In the genomic region with DNA sequence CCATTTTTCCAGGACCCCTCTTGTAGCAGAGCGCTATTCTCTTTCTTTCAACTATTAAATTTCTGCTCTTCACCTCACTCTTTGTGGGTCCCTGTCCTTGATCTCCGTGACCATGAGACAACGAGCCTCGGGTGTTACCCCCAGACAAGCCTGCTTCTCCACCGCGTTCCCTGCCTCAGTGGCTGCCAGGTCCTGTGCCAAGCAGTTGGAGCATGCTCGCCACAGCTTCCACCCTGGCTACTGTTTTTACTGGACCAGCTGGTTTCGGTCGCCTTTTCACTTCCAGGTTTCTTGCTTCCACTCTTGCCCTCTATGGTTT, we compare ENCODE assay signal across 2 cellular contexts.
TF ChIP-seq lines count a peak whose summit lies in the region.

No MANE protein-coding gene starts in this region.

TF ChIP-seq in GM23338, 12 proteins besides CTCF, POLR2A, EP300 and RAD21 (continues in another document):
- TF ChIP-seq STAT1 (IDR thresholded peaks at IDR 0.05; ENCODE audit: unreplicated experiment) (no peak), CREB1 (CRISPR knock-in tag; IDR thresholded peaks at IDR 0.05; ENCODE audit: low read depth) (no peak), POLR2AphosphoS5 (IDR thresholded peaks at IDR 0.05; ENCODE audit: low read depth) (no peak), EZH2phosphoT487 (IDR thresholded peaks at IDR 0.05; ENCODE audit: unreplicated experiment) (no peak), JUNB (IDR thresholded peaks at IDR 0.05; ENCODE audit: unreplicated experiment) (no peak), ZNF331 (CRISPR knock-in tag; IDR thresholded peaks at IDR 0.05; ENCODE audit: low read depth) (no peak), NANOG (IDR thresholded peaks at IDR 0.05; ENCODE audit: borderline replicate concordance) (no peak), EZH2 (IDR thresholded peaks at IDR 0.05; ENCODE audit: low read depth, unreplicated experiment) (no peak)
- TF ChIP-seq, protein P1, sequence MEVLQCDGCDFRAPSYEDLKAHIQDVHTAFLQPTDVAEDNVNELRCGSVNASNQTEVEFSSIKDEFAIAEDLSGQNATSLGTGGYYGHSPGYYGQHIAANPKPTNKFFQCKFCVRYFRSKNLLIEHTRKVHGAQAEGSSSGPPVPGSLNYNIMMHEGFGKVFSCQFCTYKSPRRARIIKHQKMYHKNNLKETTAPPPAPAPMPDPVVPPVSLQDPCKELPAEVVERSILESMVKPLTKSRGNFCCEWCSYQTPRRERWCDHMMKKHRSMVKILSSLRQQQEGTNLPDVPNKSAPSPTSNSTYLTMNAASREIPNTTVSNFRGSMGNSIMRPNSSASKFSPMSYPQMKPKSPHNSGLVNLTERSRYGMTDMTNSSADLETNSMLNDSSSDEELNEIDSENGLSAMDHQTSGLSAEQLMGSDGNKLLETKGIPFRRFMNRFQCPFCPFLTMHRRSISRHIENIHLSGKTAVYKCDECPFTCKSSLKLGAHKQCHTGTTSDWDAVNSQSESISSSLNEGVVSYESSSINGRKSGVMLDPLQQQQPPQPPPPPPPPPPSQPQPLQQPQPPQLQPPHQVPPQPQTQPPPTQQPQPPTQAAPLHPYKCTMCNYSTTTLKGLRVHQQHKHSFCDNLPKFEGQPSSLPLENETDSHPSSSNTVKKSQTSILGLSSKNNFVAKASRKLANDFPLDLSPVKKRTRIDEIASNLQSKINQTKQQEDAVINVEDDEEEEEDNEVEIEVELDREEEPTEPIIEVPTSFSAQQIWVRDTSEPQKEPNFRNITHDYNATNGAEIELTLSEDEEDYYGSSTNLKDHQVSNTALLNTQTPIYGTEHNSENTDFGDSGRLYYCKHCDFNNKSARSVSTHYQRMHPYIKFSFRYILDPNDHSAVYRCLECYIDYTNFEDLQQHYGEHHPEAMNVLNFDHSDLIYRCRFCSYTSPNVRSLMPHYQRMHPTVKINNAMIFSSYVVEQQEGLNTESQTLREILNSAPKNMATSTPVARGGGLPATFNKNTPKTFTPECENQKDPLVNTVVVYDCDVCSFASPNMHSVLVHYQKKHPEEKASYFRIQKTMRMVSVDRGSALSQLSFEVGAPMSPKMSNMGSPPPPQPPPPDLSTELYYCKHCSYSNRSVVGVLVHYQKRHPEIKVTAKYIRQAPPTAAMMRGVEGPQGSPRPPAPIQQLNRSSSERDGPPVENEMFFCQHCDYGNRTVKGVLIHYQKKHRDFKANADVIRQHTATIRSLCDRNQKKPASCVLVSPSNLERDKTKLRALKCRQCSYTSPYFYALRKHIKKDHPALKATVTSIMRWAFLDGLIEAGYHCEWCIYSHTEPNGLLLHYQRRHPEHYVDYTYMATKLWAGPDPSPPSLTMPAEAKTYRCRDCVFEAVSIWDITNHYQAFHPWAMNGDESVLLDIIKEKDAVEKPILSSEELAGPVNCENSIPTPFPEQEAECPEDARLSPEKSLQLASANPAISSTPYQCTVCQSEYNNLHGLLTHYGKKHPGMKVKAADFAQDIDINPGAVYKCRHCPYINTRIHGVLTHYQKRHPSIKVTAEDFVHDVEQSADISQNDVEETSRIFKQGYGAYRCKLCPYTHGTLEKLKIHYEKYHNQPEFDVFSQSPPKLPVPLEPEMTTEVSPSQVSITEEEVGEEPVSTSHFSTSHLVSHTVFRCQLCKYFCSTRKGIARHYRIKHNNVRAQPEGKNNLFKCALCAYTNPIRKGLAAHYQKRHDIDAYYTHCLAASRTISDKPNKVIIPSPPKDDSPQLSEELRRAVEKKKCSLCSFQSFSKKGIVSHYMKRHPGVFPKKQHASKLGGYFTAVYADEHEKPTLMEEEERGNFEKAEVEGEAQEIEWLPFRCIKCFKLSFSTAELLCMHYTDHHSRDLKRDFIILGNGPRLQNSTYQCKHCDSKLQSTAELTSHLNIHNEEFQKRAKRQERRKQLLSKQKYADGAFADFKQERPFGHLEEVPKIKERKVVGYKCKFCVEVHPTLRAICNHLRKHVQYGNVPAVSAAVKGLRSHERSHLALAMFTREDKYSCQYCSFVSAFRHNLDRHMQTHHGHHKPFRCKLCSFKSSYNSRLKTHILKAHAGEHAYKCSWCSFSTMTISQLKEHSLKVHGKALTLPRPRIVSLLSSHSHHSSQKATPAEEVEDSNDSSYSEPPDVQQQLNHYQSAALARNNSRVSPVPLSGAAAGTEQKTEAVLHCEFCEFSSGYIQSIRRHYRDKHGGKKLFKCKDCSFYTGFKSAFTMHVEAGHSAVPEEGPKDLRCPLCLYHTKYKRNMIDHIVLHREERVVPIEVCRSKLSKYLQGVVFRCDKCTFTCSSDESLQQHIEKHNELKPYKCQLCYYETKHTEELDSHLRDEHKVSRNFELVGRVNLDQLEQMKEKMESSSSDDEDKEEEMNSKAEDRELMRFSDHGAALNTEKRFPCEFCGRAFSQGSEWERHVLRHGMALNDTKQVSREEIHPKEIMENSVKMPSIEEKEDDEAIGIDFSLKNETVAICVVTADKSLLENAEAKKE (CRISPR knock-in tag; IDR thresholded peaks at IDR 0.05), result no peak
- TF ChIP-seq, protein P2, sequence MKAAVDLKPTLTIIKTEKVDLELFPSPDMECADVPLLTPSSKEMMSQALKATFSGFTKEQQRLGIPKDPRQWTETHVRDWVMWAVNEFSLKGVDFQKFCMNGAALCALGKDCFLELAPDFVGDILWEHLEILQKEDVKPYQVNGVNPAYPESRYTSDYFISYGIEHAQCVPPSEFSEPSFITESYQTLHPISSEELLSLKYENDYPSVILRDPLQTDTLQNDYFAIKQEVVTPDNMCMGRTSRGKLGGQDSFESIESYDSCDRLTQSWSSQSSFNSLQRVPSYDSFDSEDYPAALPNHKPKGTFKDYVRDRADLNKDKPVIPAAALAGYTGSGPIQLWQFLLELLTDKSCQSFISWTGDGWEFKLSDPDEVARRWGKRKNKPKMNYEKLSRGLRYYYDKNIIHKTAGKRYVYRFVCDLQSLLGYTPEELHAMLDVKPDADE (IDR thresholded peaks at IDR 0.05), result no peak
- TF ChIP-seq, protein P3, sequence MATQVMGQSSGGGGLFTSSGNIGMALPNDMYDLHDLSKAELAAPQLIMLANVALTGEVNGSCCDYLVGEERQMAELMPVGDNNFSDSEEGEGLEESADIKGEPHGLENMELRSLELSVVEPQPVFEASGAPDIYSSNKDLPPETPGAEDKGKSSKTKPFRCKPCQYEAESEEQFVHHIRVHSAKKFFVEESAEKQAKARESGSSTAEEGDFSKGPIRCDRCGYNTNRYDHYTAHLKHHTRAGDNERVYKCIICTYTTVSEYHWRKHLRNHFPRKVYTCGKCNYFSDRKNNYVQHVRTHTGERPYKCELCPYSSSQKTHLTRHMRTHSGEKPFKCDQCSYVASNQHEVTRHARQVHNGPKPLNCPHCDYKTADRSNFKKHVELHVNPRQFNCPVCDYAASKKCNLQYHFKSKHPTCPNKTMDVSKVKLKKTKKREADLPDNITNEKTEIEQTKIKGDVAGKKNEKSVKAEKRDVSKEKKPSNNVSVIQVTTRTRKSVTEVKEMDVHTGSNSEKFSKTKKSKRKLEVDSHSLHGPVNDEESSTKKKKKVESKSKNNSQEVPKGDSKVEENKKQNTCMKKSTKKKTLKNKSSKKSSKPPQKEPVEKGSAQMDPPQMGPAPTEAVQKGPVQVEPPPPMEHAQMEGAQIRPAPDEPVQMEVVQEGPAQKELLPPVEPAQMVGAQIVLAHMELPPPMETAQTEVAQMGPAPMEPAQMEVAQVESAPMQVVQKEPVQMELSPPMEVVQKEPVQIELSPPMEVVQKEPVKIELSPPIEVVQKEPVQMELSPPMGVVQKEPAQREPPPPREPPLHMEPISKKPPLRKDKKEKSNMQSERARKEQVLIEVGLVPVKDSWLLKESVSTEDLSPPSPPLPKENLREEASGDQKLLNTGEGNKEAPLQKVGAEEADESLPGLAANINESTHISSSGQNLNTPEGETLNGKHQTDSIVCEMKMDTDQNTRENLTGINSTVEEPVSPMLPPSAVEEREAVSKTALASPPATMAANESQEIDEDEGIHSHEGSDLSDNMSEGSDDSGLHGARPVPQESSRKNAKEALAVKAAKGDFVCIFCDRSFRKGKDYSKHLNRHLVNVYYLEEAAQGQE (IDR thresholded peaks at IDR 0.05; ENCODE audit: unreplicated experiment), result no peak

TF ChIP-seq in K562, 482 proteins besides CTCF, POLR2A, EP300 and RAD21:
- no peak for TF ChIP-seq C11orf30 (IDR thresholded peaks at IDR 0.05; ENCODE audit: low read depth)
- no peak for TF ChIP-seq PHTF2 (CRISPR knock-in tag; IDR thresholded peaks at IDR 0.05)
- TF ChIP-seq TEAD4 (IDR thresholded peaks at IDR 0.05; ENCODE audit: low read length), result no peak
- no peak for TF ChIP-seq TEAD4 (CRISPR knock-in tag; IDR thresholded peaks at IDR 0.05; ENCODE audit: borderline replicate concordance)
- TF ChIP-seq, protein P4, sequence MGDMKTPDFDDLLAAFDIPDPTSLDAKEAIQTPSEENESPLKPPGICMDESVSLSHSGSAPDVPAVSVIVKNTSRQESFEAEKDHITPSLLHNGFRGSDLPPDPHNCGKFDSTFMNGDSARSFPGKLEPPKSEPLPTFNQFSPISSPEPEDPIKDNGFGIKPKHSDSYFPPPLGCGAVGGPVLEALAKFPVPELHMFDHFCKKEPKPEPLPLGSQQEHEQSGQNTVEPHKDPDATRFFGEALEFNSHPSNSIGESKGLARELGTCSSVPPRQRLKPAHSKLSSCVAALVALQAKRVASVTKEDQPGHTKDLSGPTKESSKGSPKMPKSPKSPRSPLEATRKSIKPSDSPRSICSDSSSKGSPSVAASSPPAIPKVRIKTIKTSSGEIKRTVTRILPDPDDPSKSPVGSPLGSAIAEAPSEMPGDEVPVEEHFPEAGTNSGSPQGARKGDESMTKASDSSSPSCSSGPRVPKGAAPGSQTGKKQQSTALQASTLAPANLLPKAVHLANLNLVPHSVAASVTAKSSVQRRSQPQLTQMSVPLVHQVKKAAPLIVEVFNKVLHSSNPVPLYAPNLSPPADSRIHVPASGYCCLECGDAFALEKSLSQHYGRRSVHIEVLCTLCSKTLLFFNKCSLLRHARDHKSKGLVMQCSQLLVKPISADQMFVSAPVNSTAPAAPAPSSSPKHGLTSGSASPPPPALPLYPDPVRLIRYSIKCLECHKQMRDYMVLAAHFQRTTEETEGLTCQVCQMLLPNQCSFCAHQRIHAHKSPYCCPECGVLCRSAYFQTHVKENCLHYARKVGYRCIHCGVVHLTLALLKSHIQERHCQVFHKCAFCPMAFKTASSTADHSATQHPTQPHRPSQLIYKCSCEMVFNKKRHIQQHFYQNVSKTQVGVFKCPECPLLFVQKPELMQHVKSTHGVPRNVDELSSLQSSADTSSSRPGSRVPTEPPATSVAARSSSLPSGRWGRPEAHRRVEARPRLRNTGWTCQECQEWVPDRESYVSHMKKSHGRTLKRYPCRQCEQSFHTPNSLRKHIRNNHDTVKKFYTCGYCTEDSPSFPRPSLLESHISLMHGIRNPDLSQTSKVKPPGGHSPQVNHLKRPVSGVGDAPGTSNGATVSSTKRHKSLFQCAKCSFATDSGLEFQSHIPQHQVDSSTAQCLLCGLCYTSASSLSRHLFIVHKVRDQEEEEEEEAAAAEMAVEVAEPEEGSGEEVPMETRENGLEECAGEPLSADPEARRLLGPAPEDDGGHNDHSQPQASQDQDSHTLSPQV (IDR thresholded peaks at IDR 0.05), result 0 out of 2 replicates have a peak, but pooled peaks have one; percentile 0
- TF ChIP-seq ZC3H4 (CRISPR knock-in tag; IDR thresholded peaks at IDR 0.05; ENCODE audit: borderline replicate concordance), result peak; percentile 11; the same call in 1 of the 2 replicates
- TF ChIP-seq, protein P5, sequence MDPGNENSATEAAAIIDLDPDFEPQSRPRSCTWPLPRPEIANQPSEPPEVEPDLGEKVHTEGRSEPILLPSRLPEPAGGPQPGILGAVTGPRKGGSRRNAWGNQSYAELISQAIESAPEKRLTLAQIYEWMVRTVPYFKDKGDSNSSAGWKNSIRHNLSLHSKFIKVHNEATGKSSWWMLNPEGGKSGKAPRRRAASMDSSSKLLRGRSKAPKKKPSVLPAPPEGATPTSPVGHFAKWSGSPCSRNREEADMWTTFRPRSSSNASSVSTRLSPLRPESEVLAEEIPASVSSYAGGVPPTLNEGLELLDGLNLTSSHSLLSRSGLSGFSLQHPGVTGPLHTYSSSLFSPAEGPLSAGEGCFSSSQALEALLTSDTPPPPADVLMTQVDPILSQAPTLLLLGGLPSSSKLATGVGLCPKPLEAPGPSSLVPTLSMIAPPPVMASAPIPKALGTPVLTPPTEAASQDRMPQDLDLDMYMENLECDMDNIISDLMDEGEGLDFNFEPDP (CRISPR knock-in tag; IDR thresholded peaks at IDR 0.05), result no peak
- TF ChIP-seq POLR2G (IDR thresholded peaks at IDR 0.05; ENCODE audit: low read depth, low read length), result 0 out of 2 replicates have a peak, but pooled peaks have one; percentile 35
- TF ChIP-seq, protein P6, sequence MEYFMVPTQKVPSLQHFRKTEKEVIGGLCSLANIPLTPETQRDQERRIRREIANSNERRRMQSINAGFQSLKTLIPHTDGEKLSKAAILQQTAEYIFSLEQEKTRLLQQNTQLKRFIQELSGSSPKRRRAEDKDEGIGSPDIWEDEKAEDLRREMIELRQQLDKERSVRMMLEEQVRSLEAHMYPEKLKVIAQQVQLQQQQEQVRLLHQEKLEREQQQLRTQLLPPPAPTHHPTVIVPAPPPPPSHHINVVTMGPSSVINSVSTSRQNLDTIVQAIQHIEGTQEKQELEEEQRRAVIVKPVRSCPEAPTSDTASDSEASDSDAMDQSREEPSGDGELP (CRISPR knock-in tag; IDR thresholded peaks at IDR 0.05; ENCODE audit: borderline replicate concordance), result peak; percentile 20; the same call in 1 of the 2 replicates
- TF ChIP-seq LARP7 (IDR thresholded peaks at IDR 0.05), result no peak
- TF ChIP-seq ZNF57 (CRISPR knock-in tag; IDR thresholded peaks at IDR 0.05), result no peak
- TF ChIP-seq, protein P7, sequence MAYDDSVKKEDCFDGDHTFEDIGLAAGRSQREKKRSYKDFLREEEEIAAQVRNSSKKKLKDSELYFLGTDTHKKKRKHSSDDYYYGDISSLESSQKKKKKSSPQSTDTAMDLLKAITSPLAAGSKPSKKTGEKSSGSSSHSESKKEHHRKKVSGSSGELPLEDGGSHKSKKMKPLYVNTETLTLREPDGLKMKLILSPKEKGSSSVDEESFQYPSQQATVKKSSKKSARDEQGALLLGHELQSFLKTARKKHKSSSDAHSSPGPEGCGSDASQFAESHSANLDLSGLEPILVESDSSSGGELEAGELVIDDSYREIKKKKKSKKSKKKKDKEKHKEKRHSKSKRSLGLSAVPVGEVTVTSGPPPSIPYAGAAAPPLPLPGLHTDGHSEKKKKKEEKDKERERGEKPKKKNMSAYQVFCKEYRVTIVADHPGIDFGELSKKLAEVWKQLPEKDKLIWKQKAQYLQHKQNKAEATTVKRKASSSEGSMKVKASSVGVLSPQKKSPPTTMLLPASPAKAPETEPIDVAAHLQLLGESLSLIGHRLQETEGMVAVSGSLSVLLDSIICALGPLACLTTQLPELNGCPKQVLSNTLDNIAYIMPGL (CRISPR knock-in tag; IDR thresholded peaks at IDR 0.05), result 0 out of 2 replicates have a peak, but pooled peaks have one; percentile 44
- TF ChIP-seq HDAC2 (IDR thresholded peaks at IDR 0.05), result no peak
- 0 out of 2 replicates have a peak, but pooled peaks have one; percentile 24 for TF ChIP-seq ZNF589 (CRISPR knock-in tag; IDR thresholded peaks at IDR 0.05; ENCODE audit: low read depth)
